Comparison of ENCODE assay signal across 21 cellular contexts in the genomic region with DNA sequence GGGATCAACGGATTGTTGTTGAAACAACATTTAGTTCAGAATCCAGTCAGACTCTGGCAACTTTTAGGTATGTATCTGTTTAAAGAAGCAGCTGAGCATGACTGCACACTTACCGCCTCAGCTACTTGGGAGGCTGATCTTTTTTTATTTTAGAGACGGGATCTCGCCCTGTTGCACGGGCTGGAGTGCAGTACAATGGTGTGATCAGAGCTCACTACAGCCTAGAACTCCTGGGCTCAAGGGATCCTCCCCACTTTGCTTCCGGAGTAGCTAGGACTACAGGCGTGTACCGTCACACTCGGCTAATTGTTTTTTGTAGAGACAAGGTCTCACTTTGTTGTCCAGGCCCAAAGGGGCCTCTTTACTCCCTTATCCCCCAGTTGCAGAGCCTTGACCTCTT. TPM values are rescaled to one million over a fixed set of nuclear protein-coding genes. Genes with fewer than 3 reads are reported as not detected.
DNase-seq lines count a peak whose midpoint lies in the region; ATAC-seq and TF ChIP-seq lines count a peak whose summit lies in the region.
"Had no signal": no experiment of that assay in that cellular context is flagged by ENCODE, and none has a peak within 500 bp of the region (broad histone marks: within the 10 kb centered on the region; RNA-seq: fewer than 3 reads in every experiment).

No MANE protein-coding gene starts in this region.

- H2BK5ac ChIP-seq in H9 (ENCODE audit: insufficient read length, low read length), result no peak overlapping the region

- H3K27me3 ChIP-seq in H9 (ENCODE audit: insufficient read depth, low read length) (no peaks in the 10 kb centered on the region), adipocyte (replicated peaks; ENCODE audit: control insufficient read depth, insufficient read depth, low read length) (no peaks in the 10 kb centered on the region)
- H3K27me3 ChIP-seq: spleen, testis had no signal

- H3K4me2 ChIP-seq in H9 (ENCODE audit: insufficient read depth, insufficient read length, low read length), result no peak overlapping the region

- DNase-seq in T-helper 2 cell treated with Interferon-gamma antibody and Interleukin-4, amounts not matched to agents 5 μg/mL and 100 μg/mL, for 36 hours (ENCODE audit: low spot score), result no peak
- no peak for DNase-seq in T-helper 2 cell
- DNase-seq in H9, result no peak
- DNase-seq in adipocyte (ENCODE audit: low read depth), result no peak
- no peak for DNase-seq in medulla oblongata (ENCODE audit: extremely low spot score)
- no peak for DNase-seq in OCI-M1 (lab: John Stamatoyannopoulos, UW)
- DNase-seq: 8988T; activated CD4-positive, alpha-beta T cell treated with anti-CD3 and anti-CD28 coated beads for 1 hour; activated T-cell treated with anti-CD3 and anti-CD28 coated beads, Interleukin-2, amount 50 U/mL, for 48 hours; aorta; C1 segment of cervical spinal cord; DMS53; KG1; MV-4-11; NCI-H2081; NCI-H524; spleen; testis had no signal

- no CpG with 5 or more reads among the region's 9 CpGs for WGBS in H9 (ENCODE audit: extremely low coverage, insufficient read length, low lambda C conversion rate)

- TF ChIP-seq CTCF in H9 (conservative IDR thresholded peaks at IDR 0.05) (no peak), nephron (IDR thresholded peaks at IDR 0.05; ENCODE audit: unreplicated experiment in 3 of 3) (no peak)

- H4K91ac ChIP-seq in H9 (ENCODE audit: insufficient read length, low read depth, low read length), result no peak overlapping the region

- H3K9ac ChIP-seq in H9 (ENCODE audit: extremely low read depth, insufficient read length, low read length) (no peak overlapping the region), adipocyte (ENCODE audit: low read length) (peak overlapping the region; percentile 96)

- peaks cover 13% of the 10 kb centered on the region for H3K4me1 Mint-ChIP-seq in T-helper 2 cell treated with Interferon-gamma antibody and Interleukin-4, amounts not matched to agents 5 μg/mL and 100 μg/mL, for 36 hours (ENCODE audit: low read depth)
- H3K4me1 Mint-ChIP-seq in H9 (peaks cover 4 to 7% of the 10 kb centered on the region in 2 experiments; a peak in 2 of 4 replicates), nephron (peaks cover 13% of the 10 kb centered on the region)

- no peak overlapping the region for H2AFZ ChIP-seq in H9 (ENCODE audit: low read length)

- no peak overlapping the region for H2AK5ac ChIP-seq in H9 (ENCODE audit: insufficient read length, low read length)

- no peak overlapping the region for H3K14ac ChIP-seq in H9 (ENCODE audit: insufficient read depth, low read length)

- H3K4me3 ChIP-seq in adipocyte (ENCODE audit: low read length), result no peak overlapping the region
- H3K4me3 ChIP-seq: lung, spleen, testis had no signal

- peak overlapping the region; percentile 36 for H3K27ac Mint-ChIP-seq in T-helper 2 cell treated with Interferon-gamma antibody and Interleukin-4, amounts not matched to agents 5 μg/mL and 100 μg/mL, for 36 hours
- H3K27ac Mint-ChIP-seq in H9, result no peak overlapping the region
- H3K27ac Mint-ChIP-seq in nephron, result peak overlapping the region in 1 of 3 experiments; percentile 72

- H3K36me3 ChIP-seq in adipocyte (ENCODE audit: control insufficient read depth, insufficient read depth, low read length, severe bottlenecking), result peaks cover 38% of the 10 kb centered on the region

- no peak overlapping the region for H4K5ac ChIP-seq in H9 (ENCODE audit: insufficient read length, low read depth, low read length)

- H3K23me2 ChIP-seq in H9 (ENCODE audit: insufficient read length, low read depth, low read length, poor library complexity, severe bottlenecking), result peaks cover 6% of the 10 kb centered on the region

- H3K9me3 Mint-ChIP-seq in T-helper 2 cell treated with Interferon-gamma antibody and Interleukin-4, amounts not matched to agents 5 μg/mL and 100 μg/mL, for 36 hours, result no peaks in the 10 kb centered on the region
- H3K9me3 Mint-ChIP-seq in H9, result no peaks in the 10 kb centered on the region
- no peaks in the 10 kb centered on the region for H3K9me3 Mint-ChIP-seq in nephron

- peak overlapping the region; percentile 38 for H3K4me3 Mint-ChIP-seq in T-helper 2 cell treated with Interferon-gamma antibody and Interleukin-4, amounts not matched to agents 5 μg/mL and 100 μg/mL, for 36 hours
- peak overlapping the region; percentile 14 to 42; a peak in 1 of 5 replicates for H3K4me3 Mint-ChIP-seq in H9
- peak overlapping the region; percentile 96 to 99 (median 99) for H3K4me3 Mint-ChIP-seq in nephron

- H2BK15ac ChIP-seq in H9 (ENCODE audit: low read depth, low read length), result no peak overlapping the region

- no peak overlapping the region for H2BK120ac ChIP-seq in H9 (ENCODE audit: low read depth, low read length, poor library complexity, severe bottlenecking)

- H2BK12ac ChIP-seq in H9 (ENCODE audit: insufficient read length, low read depth, low read length), result no peak overlapping the region

- H3K4ac ChIP-seq in H9 (ENCODE audit: low read depth, low read length), result no peak overlapping the region

- no peaks in the 10 kb centered on the region for H4K20me1 ChIP-seq in H9 (ENCODE audit: control insufficient read depth, insufficient read depth, insufficient read length)

- peaks cover 26% of the 10 kb centered on the region for H3K36me3 Mint-ChIP-seq in T-helper 2 cell treated with Interferon-gamma antibody and Interleukin-4, amounts not matched to agents 5 μg/mL and 100 μg/mL, for 36 hours (ENCODE audit: low read depth)
- H3K36me3 Mint-ChIP-seq in H9 (ENCODE audit: insufficient read depth in 1 of 3, low read depth in 3 of 3) (peaks cover 25 to 40% (median 37%) of the 10 kb centered on the region in 3 experiments; a peak in 6 of 7 replicates), nephron (ENCODE audit: low read depth) (peaks cover 25% of the 10 kb centered on the region)

- H3K79me1 ChIP-seq in H9 (ENCODE audit: insufficient read depth, low read depth, low read length, poor library complexity, severe bottlenecking), result peaks cover 3% of the 10 kb centered on the region

- H3K4me1 ChIP-seq in H9 (ENCODE audit: insufficient read depth, low read length) (no peaks in the 10 kb centered on the region), adipocyte (ENCODE audit: control insufficient read depth, insufficient read depth, low read length) (peaks cover 31% of the 10 kb centered on the region)

- no peak overlapping the region for H3T11ph ChIP-seq in H9 (ENCODE audit: low read length)

- no peak for ATAC-seq in GM21825 (IDR thresholded peaks at IDR 0.05; ENCODE audit: unreplicated experiment)

- no peak overlapping the region for H4K8ac ChIP-seq in H9 (replicated peaks; ENCODE audit: insufficient read length, low read depth, low read length)

- H3K23ac ChIP-seq in H9 (ENCODE audit: insufficient read length, low read depth, low read length), result no peak overlapping the region

- H3K27ac ChIP-seq in H9 (ENCODE audit: insufficient read length, low read depth, low read length), result no peak overlapping the region
- H3K27ac ChIP-seq: spleen, testis had no signal

- no peak overlapping the region for H2BK20ac ChIP-seq in H9 (ENCODE audit: low read depth, low read length, poor library complexity, severe bottlenecking)

- H3K9me3 ChIP-seq in H9 (ENCODE audit: control insufficient read depth, low read depth, low read length), result no peaks in the 10 kb centered on the region
- H3K9me3 ChIP-seq in adipocyte (ENCODE audit: control insufficient read depth, low read length), result no peaks in the 10 kb centered on the region
- H3K9me3 ChIP-seq: spleen, testis had no signal

- H3K56ac ChIP-seq in H9 (ENCODE audit: insufficient read length, low read depth, low read length), result no peak overlapping the region

- H3K27me3 Mint-ChIP-seq in T-helper 2 cell treated with Interferon-gamma antibody and Interleukin-4, amounts not matched to agents 5 μg/mL and 100 μg/mL, for 36 hours (ENCODE audit: low read depth), result no peaks in the 10 kb centered on the region
- H3K27me3 Mint-ChIP-seq in H9 (ENCODE audit: low read depth), result peaks cover 14% of the 10 kb centered on the region
- peaks cover 3% of the 10 kb centered on the region for H3K27me3 Mint-ChIP-seq in nephron (ENCODE audit: low read depth)

- H3K79me2 ChIP-seq in H9 (ENCODE audit: insufficient read depth, low read length), result peaks cover 7% of the 10 kb centered on the region; the same call in 1 of the 2 replicates

- no peak overlapping the region for H3K18ac ChIP-seq in H9 (ENCODE audit: insufficient read length, low read depth, low read length)

RNA-seq across cellular contexts. Expression of gene SPG7, which starts 2.3 kb away (rescaled TPM):
- total RNA-seq in H9 (2021), result 110 and 119 TPM in 2 replicates

RNA-seq across cellular contexts. Expression of gene ANKRD11, which starts 20.2 kb away (rescaled TPM):
- 178 and 181 TPM in 2 replicates for total RNA-seq in H9 (2021)

RNA-seq across cellular contexts. Expression of gene RPL13, which starts 50.0 kb away (rescaled TPM):
- 2,157 and 2,259 TPM in 2 replicates for total RNA-seq in H9 (2021)

Comparison
In these comparisons a context has a peak if more than half of its experiments do, and no peak if none do; other contexts are left out.
1. H3K4me3 Mint-ChIP-seq: peak in every context shown above with its lines; median percentile 99 in nephron; 38 in T-helper 2 cell treated with Interferon-gamma antibody and Interleukin-4, amounts not matched to agents 5 μg/mL and 100 μg/mL, for 36 hours; 28 in H9.